In genomic region chr3:126936110-126936509, GRCh38 we compare ENCODE assay signal across 20 cellular contexts.
"Had no signal": no experiment of that assay in that cellular context is flagged by ENCODE, and none has a peak within 500 bp of the region (broad histone marks: within the 10 kb centered on the region; RNA-seq: fewer than 3 reads in every experiment).

No MANE protein-coding gene starts in this region.

- H3K27ac ChIP-seq: brain microvascular endothelial cell, cardiac muscle cell, RWPE1 had no signal

- H3K36me3 ChIP-seq: brain microvascular endothelial cell, cardiac muscle cell, MG63 had no signal

- H3K4me3 ChIP-seq: cardiac muscle cell, MG63 had no signal

- H3K9me3 ChIP-seq: MG63 had no signal

- ATAC-seq: activated T-cell treated with anti-CD3 and anti-CD28 coated beads, Interleukin-2, amount 50 U/mL, for 72 hours; Panc1; T-helper 17 cell; WTC11 had no signal

- H3K27me3 ChIP-seq: brain microvascular endothelial cell, cardiac muscle cell, MG63 had no signal

- H3K4me3 Mint-ChIP-seq: activated T-cell treated with anti-CD3 and anti-CD28 coated beads, Interleukin-2, amount 50 U/mL, for 72 hours; T-helper 17 cell; WTC11 had no signal

- H3K27me3 Mint-ChIP-seq: T-helper 17 cell had no signal

- H3K36me3 Mint-ChIP-seq: WTC11 had no signal

- DNase-seq: activated CD4-positive, alpha-beta T cell treated with anti-CD3 and anti-CD28 coated beads for 48 hours; activated CD4-positive, alpha-beta T cell treated with anti-CD3 and anti-CD28 coated beads, Interleukin-2, amount 50 U/mL, for 4 hours; activated CD4-positive, CD25-positive, alpha-beta regulatory T cell treated with anti-CD3 and anti-CD28 coated beads, Interleukin-2, amount 50 U/mL, for 72 hours; activated CD8-positive, alpha-beta memory T cell treated with anti-CD3 and anti-CD28 coated beads, Interleukin-2, amount 50 U/mL, for 4 hours; activated naive CD4-positive, alpha-beta T cell treated with anti-CD3 and anti-CD28 coated beads, Interleukin-2, amount 50 U/mL, for 16 hours; activated T-cell treated with anti-CD3 and anti-CD28 coated beads, Interleukin-2, amount 50 U/mL, for 72 hours; amniotic stem cell; brain microvascular endothelial cell; MG63; NCI-H1436 treated with DMSO at 0.1 percent for 48 hours; NCI-H187; NCI-H510A treated with DMSO at 0.1 percent for 48 hours; NK-92 treated with Interleukin-12 subunit alpha and Interleukin-12 subunit beta, amount 100 ng/mL, for 24 hours; SHP77 treated with DMSO at 0.1 percent for 48 hours; T-helper 17 cell; T-helper 9 cell had no signal

- H3K27ac Mint-ChIP-seq: activated T-cell treated with anti-CD3 and anti-CD28 coated beads, Interleukin-2, amount 50 U/mL, for 72 hours; T-helper 17 cell; WTC11 had no signal

- H3K9me3 Mint-ChIP-seq: activated T-cell treated with anti-CD3 and anti-CD28 coated beads, Interleukin-2, amount 50 U/mL, for 72 hours; WTC11 had no signal
